9 cellular contexts compared by ENCODE assay signal in the genomic region with DNA sequence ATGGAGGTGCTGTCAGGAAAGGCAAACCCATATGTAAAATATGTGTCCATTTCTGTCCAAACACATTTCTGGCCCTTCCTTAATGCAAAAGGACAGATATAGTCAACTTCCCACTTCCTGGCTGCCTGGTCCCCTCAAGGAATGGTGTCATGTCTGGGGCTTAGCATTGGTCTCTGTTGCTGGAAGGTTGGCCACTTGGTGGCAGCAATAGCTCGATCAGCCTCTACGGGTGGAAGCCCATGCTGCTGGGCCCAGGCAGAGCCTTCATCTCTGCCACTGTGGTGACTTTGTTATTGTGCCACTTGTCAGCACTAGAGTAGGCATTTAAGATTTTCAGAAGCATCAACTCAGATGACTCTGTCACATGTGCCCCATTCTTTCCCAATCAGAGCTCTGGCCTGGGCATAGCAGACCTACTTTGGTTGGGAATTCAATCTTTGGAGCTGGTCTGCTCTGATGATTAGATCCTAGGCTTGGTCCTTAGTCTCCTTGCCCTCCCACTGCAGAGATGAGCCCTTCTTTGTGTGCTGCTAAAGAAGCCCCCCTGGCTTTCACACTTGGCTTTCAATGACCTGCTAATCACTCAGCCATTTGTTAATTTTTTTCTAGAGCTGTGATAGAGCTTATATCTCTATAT. TPM values are rescaled to one million over a fixed set of nuclear protein-coding genes. Genes with fewer than 3 reads are reported as not detected.
DNase-seq lines count a peak whose midpoint lies in the region; ATAC-seq and TF ChIP-seq lines count a peak whose summit lies in the region.
"Had no signal": no experiment of that assay in that cellular context is flagged by ENCODE, and none has a peak within 500 bp of the region (broad histone marks: within the 10 kb centered on the region; RNA-seq: fewer than 3 reads in every experiment).

No MANE protein-coding gene starts in this region.

- H2AFZ ChIP-seq in Karpas-422 (ENCODE audit: low read length) = no peak overlapping the region

- H3K36me3 ChIP-seq in CD8-positive, alpha-beta memory T cell (ENCODE audit: insufficient read depth, low read length) = no peaks in the 10 kb centered on the region
- H3K36me3 ChIP-seq in Karpas-422 (ENCODE audit: insufficient read depth, low read length) (no peaks in the 10 kb centered on the region), sigmoid colon (no peaks in the 10 kb centered on the region)
- H3K36me3 ChIP-seq: SJSA1 had no signal

- intact Hi-C loops in sigmoid colon (cut with DNase I) = no loop called here

- no peak for TF ChIP-seq EP300 in sigmoid colon (IDR thresholded peaks at IDR 0.05)

- no peak overlapping the region for H3K4me3 ChIP-seq in CD8-positive, alpha-beta memory T cell (ENCODE audit: low read length)
- H3K4me3 ChIP-seq in Karpas-422 (ENCODE audit: low read length) = no peak overlapping the region
- no peak overlapping the region for H3K4me3 ChIP-seq in sigmoid colon
- H3K4me3 ChIP-seq: SJSA1 had no signal

- peak; percentile 13 to 58 (median 27) for DNase-seq in CD8-positive, alpha-beta memory T cell
- DNase-seq in Karpas-422 = peak; percentile 85
- DNase-seq in SIG-M5 (lab: John Stamatoyannopoulos, UW) = peak; percentile 1
- DNase-seq in astrocyte of the hippocampus (ENCODE audit: low read depth, low spot score) = peak; percentile 73
- peak; percentile 48 to 53 for DNase-seq in hippocampal formation (lab: John Stamatoyannopoulos, UW)
- peak; percentile 74 for DNase-seq in sigmoid colon

- H3K36me3 Mint-ChIP-seq in CD8-positive, alpha-beta memory T cell = no peaks in the 10 kb centered on the region

- peak in 3 of 4 experiments; percentile 41 to 51 (median 50) for TF ChIP-seq CTCF in sigmoid colon (IDR thresholded peaks at IDR 0.05)

- no peaks in the 10 kb centered on the region for H3K4me1 ChIP-seq in CD8-positive, alpha-beta memory T cell (ENCODE audit: insufficient read depth, low read length)
- no peaks in the 10 kb centered on the region for H3K4me1 ChIP-seq in Karpas-422 (ENCODE audit: low read length)
- no peaks in the 10 kb centered on the region for H3K4me1 ChIP-seq in sigmoid colon
- H3K4me1 ChIP-seq: SJSA1 had no signal

- H3K4me2 ChIP-seq in Karpas-422 (ENCODE audit: low read depth, low read length, poor library complexity, severe bottlenecking) = no peak overlapping the region

- no peak overlapping the region for H3K27ac Mint-ChIP-seq in CD8-positive, alpha-beta memory T cell

- no peaks in the 10 kb centered on the region for H3K9me3 Mint-ChIP-seq in CD8-positive, alpha-beta memory T cell

- peaks cover 3 to 12% of the 10 kb centered on the region in 2 donors for H3K27me3 Mint-ChIP-seq in CD8-positive, alpha-beta memory T cell

- H3K9ac ChIP-seq in Karpas-422 (ENCODE audit: low read length) = no peak overlapping the region

- ATAC-seq in GM19351 (IDR thresholded peaks at IDR 0.05; ENCODE audit: unreplicated experiment) = peak; percentile 75
- ATAC-seq in GM18520 (IDR thresholded peaks at IDR 0.05; ENCODE audit: unreplicated experiment) = no peak

- POLR2A ChIA-PET in CD8-positive, alpha-beta memory T cell (lab: Charles Lee) = no interaction called here

- CTCF ChIA-PET in CD8-positive, alpha-beta memory T cell (lab: Charles Lee) = interaction anchor here (0.8 to 3.1 kb wide), 13 partner anchors 10 to 275 kb away, joined by 3 to 24 read pairs (median 4); no protein-coding TSS in a partner anchor

- H3K4me1 Mint-ChIP-seq in CD8-positive, alpha-beta memory T cell = peaks cover 2 to 5% (median 4%) of the 10 kb centered on the region in 3 donors

- 10 to 12% methylated on average over 2 of the region's 2 CpGs for WGBS in sigmoid colon, 2 donors

- no peaks in the 10 kb centered on the region for H3K27me3 ChIP-seq in CD8-positive, alpha-beta memory T cell (ENCODE audit: insufficient read depth, low read length, poor library complexity, severe bottlenecking)
- H3K27me3 ChIP-seq in Karpas-422 (ENCODE audit: low read length) (no peaks in the 10 kb centered on the region), sigmoid colon (no peaks in the 10 kb centered on the region)
- H3K27me3 ChIP-seq: SJSA1 had no signal

- no peaks in the 10 kb centered on the region for H4K20me1 ChIP-seq in Karpas-422 (ENCODE audit: insufficient read depth, low read depth, low read length)

- no peak for TF ChIP-seq POLR2A in sigmoid colon (IDR thresholded peaks at IDR 0.05)

- no peaks in the 10 kb centered on the region for H3K9me2 ChIP-seq in Karpas-422 (replicated peaks; ENCODE audit: insufficient read depth, low read length)

- H3K79me2 ChIP-seq in Karpas-422 (ENCODE audit: low read length) = no peaks in the 10 kb centered on the region

- H3K4me3 Mint-ChIP-seq in CD8-positive, alpha-beta memory T cell = no peak overlapping the region

- no peaks in the 10 kb centered on the region for H3K9me3 ChIP-seq in CD8-positive, alpha-beta memory T cell (ENCODE audit: low read length)
- H3K9me3 ChIP-seq in Karpas-422 (ENCODE audit: low read length) (no peaks in the 10 kb centered on the region), sigmoid colon (no peaks in the 10 kb centered on the region)
- H3K9me3 ChIP-seq: SJSA1 had no signal

- no peak overlapping the region for H3K27ac ChIP-seq in CD8-positive, alpha-beta memory T cell (ENCODE audit: low read depth, low read length)
- H3K27ac ChIP-seq in Karpas-422 (ENCODE audit: low read length) (no peak overlapping the region), sigmoid colon (no peak overlapping the region)
- H3K27ac ChIP-seq: SJSA1 had no signal

RNA-seq across cellular contexts. Expression of a gene that starts 51.0 kb away (rescaled TPM):
- not detected for total RNA-seq in CD8-positive, alpha-beta memory T cell
- not detected for polyA plus RNA-seq in CD8-positive, alpha-beta memory T cell
- total RNA-seq in Karpas-422 (2014; rRNA removed; shearing (Covaris generic); ENCODE audit: low replicate concordance) = not detected in 2 replicates
- 1 to 10 TPM in 2 of 4 donors, under 1 TPM in 2; 0.16 to 1.4 (median 0.67) TPM for total RNA-seq in sigmoid colon
- polyA plus RNA-seq in sigmoid colon = under 1 TPM in 2 of 3 donors, not detected in 1; 0.10 to 0.60 TPM

RNA-seq across cellular contexts. Expression of a gene that starts 58.5 kb away (rescaled TPM):
- total RNA-seq in CD8-positive, alpha-beta memory T cell = 10 to 100 TPM; 38.1 to 44.2 TPM
- 37.1 TPM for polyA plus RNA-seq in CD8-positive, alpha-beta memory T cell
- total RNA-seq in Karpas-422 (2014; rRNA removed; shearing (Covaris generic); ENCODE audit: low replicate concordance) = 143 and 204 TPM in 2 replicates
- total RNA-seq in sigmoid colon = 100 to 1,000 TPM in 1 of 4 donors, 10 to 100 TPM in 3; 67.0 to 139 (median 71.6) TPM
- polyA plus RNA-seq in sigmoid colon = 10 to 100 TPM in 2 of 3 donors, 1 to 10 TPM in 1; 8.8 to 15.5 (median 10.8) TPM

Comparison
In these comparisons a context has a peak if more than half of its experiments do, and no peak if none do; other contexts are left out.
1. DNase-seq: peak in every context shown above with its lines; median percentile 85 in Karpas-422; 74 in sigmoid colon; 73 in astrocyte of the hippocampus; 50 in hippocampal formation; 27 in CD8-positive, alpha-beta memory T cell; 1 in SIG-M5.